Comparison of ENCODE assay signal across 1 cellular context in the genomic region with DNA sequence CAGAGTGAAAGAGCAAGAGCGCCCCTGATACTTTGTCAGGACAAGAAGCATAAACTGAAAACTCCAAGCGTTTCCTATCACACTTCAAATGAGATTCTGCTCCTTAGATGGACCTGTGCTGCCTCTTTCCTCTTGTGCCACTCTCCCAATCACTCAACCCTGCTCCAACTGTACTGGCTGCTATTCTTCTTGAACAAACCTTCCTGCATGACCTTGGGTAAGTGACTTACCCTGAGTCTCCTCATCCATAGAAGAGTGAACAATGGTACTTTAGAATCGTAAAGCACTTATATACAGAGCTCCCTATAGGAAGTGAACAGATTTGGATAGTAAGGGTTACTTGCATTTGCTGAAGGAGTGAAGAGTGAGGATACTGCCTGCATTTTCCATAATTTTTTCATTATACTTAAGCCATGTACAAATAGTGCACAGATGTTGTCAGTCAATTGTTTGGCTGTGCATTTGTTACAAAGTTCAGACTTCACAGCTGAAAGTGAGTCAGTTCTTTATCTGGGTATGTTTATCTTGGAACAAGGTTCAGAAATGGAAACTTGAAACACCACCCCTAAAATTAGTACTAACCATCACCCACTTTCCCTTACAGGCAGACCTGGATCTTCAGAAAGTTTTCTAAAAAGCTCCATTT.
TF ChIP-seq lines count a peak whose summit lies in the region.

No MANE protein-coding gene starts in this region.

TF ChIP-seq in HepG2, 621 proteins besides CTCF, POLR2A, EP300 and RAD21 (continued from another document and continues in another):
- TF ChIP-seq ZNF441 (CRISPR knock-in tag; IDR thresholded peaks at IDR 0.05; ENCODE audit: borderline replicate concordance): 0 out of 2 replicates have a peak, but pooled peaks have one; percentile 16
- no peak for TF ChIP-seq MZF1 (CRISPR knock-in tag; IDR thresholded peaks at IDR 0.05; ENCODE audit: borderline replicate concordance)
- no peak for TF ChIP-seq ZNF350 (CRISPR knock-in tag; IDR thresholded peaks at IDR 0.05; ENCODE audit: borderline replicate concordance, low read depth)
- TF ChIP-seq CENPBD1 (CRISPR knock-in tag; IDR thresholded peaks at IDR 0.05; ENCODE audit: borderline replicate concordance, low read depth): no peak
- TF ChIP-seq SP1 (IDR thresholded peaks at IDR 0.05): no peak
- no peak for TF ChIP-seq SP1 (CRISPR knock-in tag; IDR thresholded peaks at IDR 0.05)
- TF ChIP-seq ZSCAN30 (CRISPR knock-in tag; IDR thresholded peaks at IDR 0.05): no peak
- TF ChIP-seq PCBP1 (IDR thresholded peaks at IDR 0.05; ENCODE audit: borderline replicate concordance, low read depth, low read length): no peak
- 0 out of 2 replicates have a peak, but pooled peaks have one; percentile 61 for TF ChIP-seq ZNF614 (CRISPR knock-in tag; IDR thresholded peaks at IDR 0.05; ENCODE audit: borderline replicate concordance)
- TF ChIP-seq YEATS2 (CRISPR knock-in tag; IDR thresholded peaks at IDR 0.05; ENCODE audit: borderline replicate concordance): no peak
- TF ChIP-seq ZNF234 (CRISPR knock-in tag; conservative IDR thresholded peaks at IDR 0.05): no peak
- no peak for TF ChIP-seq ZNF616 (CRISPR knock-in tag; IDR thresholded peaks at IDR 0.05; ENCODE audit: low read depth)
- TF ChIP-seq EZH2 (conservative IDR thresholded peaks at IDR 0.05; ENCODE audit: low read depth, low read length): no peak
- TF ChIP-seq ZNF382 (CRISPR knock-in tag; IDR thresholded peaks at IDR 0.05; ENCODE audit: borderline replicate concordance): no peak
- peak; percentile 87 for TF ChIP-seq FOSL2 (CRISPR knock-in tag; IDR thresholded peaks at IDR 0.05)
- no peak for TF ChIP-seq ZNF850 (CRISPR knock-in tag; conservative IDR thresholded peaks at IDR 0.05)
- TF ChIP-seq TBL1XR1 (IDR thresholded peaks at IDR 0.05; ENCODE audit: borderline replicate concordance, low read length, partially characterized antibody): no peak
- no peak for TF ChIP-seq SPEN (CRISPR knock-in tag; IDR thresholded peaks at IDR 0.05; ENCODE audit: low read depth)
- TF ChIP-seq BHLHE40 (IDR thresholded peaks at IDR 0.05; ENCODE audit: low read length): no peak
- TF ChIP-seq MATR3 (CRISPR knock-in tag; IDR thresholded peaks at IDR 0.05): no peak
- no peak for TF ChIP-seq SMAD3 (CRISPR knock-in tag; IDR thresholded peaks at IDR 0.05)
- peak; percentile 86 for TF ChIP-seq HNF4G (IDR thresholded peaks at IDR 0.05; ENCODE audit: borderline replicate concordance, low read depth, low read length)
- no peak; the same call in 1 of the 2 replicates for TF ChIP-seq HNF4G (CRISPR knock-in tag; IDR thresholded peaks at IDR 0.05; ENCODE audit: borderline replicate concordance, low read depth)
- 0 out of 2 replicates have a peak, but pooled peaks have one; percentile 25 for TF ChIP-seq IRF2 (CRISPR knock-in tag; IDR thresholded peaks at IDR 0.05)
- no peak for TF ChIP-seq ZFX (CRISPR knock-in tag; IDR thresholded peaks at IDR 0.05; ENCODE audit: low read depth)
- TF ChIP-seq CHD4 (IDR thresholded peaks at IDR 0.05; ENCODE audit: borderline replicate concordance, low read length): peak; percentile 42; the same call in 1 of the 2 replicates
- peak; percentile 79; the same call in 1 of the 2 replicates for TF ChIP-seq FOSL1 (CRISPR knock-in tag; IDR thresholded peaks at IDR 0.05; ENCODE audit: borderline replicate concordance)
- TF ChIP-seq ZSCAN12 (CRISPR knock-in tag; IDR thresholded peaks at IDR 0.05): no peak
- TF ChIP-seq NFRKB (IDR thresholded peaks at IDR 0.05): no peak
- no peak for TF ChIP-seq ZNF749 (CRISPR knock-in tag; IDR thresholded peaks at IDR 0.05; ENCODE audit: borderline replicate concordance)
- TF ChIP-seq ZNF333 (CRISPR knock-in tag; IDR thresholded peaks at IDR 0.05; ENCODE audit: borderline replicate concordance): no peak
- no peak for TF ChIP-seq ZNF816 (CRISPR knock-in tag; IDR thresholded peaks at IDR 0.05; ENCODE audit: borderline replicate concordance)
- TF ChIP-seq ZFAT (CRISPR knock-in tag; conservative IDR thresholded peaks at IDR 0.05): no peak
- 0 out of 2 replicates have a peak, but pooled peaks have one; percentile 18 for TF ChIP-seq KMT2B (CRISPR knock-in tag; IDR thresholded peaks at IDR 0.05)
- TF ChIP-seq, protein P1, sequence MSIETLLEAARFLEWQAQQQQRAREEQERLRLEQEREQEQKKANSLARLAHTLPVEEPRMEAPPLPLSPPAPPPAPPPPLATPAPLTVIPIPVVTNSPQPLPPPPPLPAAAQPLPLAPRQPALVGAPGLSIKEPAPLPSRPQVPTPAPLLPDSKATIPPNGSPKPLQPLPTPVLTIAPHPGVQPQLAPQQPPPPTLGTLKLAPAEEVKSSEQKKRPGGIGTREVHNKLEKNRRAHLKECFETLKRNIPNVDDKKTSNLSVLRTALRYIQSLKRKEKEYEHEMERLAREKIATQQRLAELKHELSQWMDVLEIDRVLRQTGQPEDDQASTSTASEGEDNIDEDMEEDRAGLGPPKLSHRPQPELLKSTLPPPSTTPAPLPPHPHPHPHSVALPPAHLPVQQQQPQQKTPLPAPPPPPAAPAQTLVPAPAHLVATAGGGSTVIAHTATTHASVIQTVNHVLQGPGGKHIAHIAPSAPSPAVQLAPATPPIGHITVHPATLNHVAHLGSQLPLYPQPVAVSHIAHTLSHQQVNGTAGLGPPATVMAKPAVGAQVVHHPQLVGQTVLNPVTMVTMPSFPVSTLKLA (IDR thresholded peaks at IDR 0.05): no peak
- no peak for TF ChIP-seq NR2F1 (CRISPR knock-in tag; IDR thresholded peaks at IDR 0.05)
- TF ChIP-seq POGZ (CRISPR knock-in tag; IDR thresholded peaks at IDR 0.05): peak; percentile 63
- no peak for TF ChIP-seq ZNF432 (CRISPR knock-in tag; IDR thresholded peaks at IDR 0.05; ENCODE audit: borderline replicate concordance)
- no peak for TF ChIP-seq NR2C2 (CRISPR knock-in tag; IDR thresholded peaks at IDR 0.05; ENCODE audit: borderline replicate concordance)
- no peak for TF ChIP-seq ZNF180 (CRISPR knock-in tag; IDR thresholded peaks at IDR 0.05; ENCODE audit: borderline replicate concordance, low read depth)
- TF ChIP-seq ZNF251 (CRISPR knock-in tag; IDR thresholded peaks at IDR 0.05): no peak
- TF ChIP-seq ZMYM3 (CRISPR knock-in tag; IDR thresholded peaks at IDR 0.05): no peak
- 0 out of 2 replicates have a peak, but pooled peaks have one; percentile 46 for TF ChIP-seq ZNF317 (CRISPR knock-in tag; IDR thresholded peaks at IDR 0.05)
- no peak for TF ChIP-seq ZNF672 (CRISPR knock-in tag; IDR thresholded peaks at IDR 0.05)
- peak; percentile 9; the same call in 1 of the 2 replicates for TF ChIP-seq ZNF652 (CRISPR knock-in tag; IDR thresholded peaks at IDR 0.05; ENCODE audit: borderline replicate concordance, low read depth)
- no peak for TF ChIP-seq EEA1 (CRISPR knock-in tag; IDR thresholded peaks at IDR 0.05; ENCODE audit: borderline replicate concordance)
- TF ChIP-seq CENPT (CRISPR knock-in tag; IDR thresholded peaks at IDR 0.05; ENCODE audit: low read depth): no peak
- TF ChIP-seq SOX13 (IDR thresholded peaks at IDR 0.05): peak; percentile 85
- peak in 1 of 2 experiments; percentile 95; a peak in 2 of 4 replicates for TF ChIP-seq SOX13 (CRISPR knock-in tag; conservative IDR thresholded peaks at IDR 0.05 in 1 of 2, IDR thresholded peaks at IDR 0.05 in 1 of 2)
- no peak for TF ChIP-seq SMAD9 (CRISPR knock-in tag; IDR thresholded peaks at IDR 0.05)
- TF ChIP-seq POLR2AphosphoS5 (IDR thresholded peaks at IDR 0.05; ENCODE audit: low read depth, low read length): peak; percentile 38; the same call in 1 of the 2 replicates
- TF ChIP-seq, protein P2, sequence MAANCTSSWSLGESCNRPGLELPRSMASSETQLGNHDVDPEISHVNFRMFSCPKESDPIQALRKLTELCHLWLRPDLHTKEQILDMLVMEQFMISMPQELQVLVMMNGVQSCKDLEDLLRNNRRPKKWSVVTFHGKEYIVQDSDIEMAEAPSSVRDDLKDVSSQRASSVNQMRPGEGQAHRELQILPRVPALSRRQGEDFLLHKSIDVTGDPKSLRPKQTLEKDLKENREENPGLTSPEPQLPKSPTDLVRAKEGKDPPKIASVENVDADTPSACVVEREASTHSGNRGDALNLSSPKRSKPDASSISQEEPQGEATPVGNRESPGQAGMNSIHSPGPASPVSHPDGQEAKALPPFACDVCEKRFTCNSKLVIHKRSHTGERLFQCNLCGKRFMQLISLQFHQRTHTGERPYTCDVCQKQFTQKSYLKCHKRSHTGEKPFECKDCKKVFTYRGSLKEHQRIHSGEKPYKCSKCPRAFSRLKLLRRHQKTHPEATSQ (CRISPR knock-in tag; IDR thresholded peaks at IDR 0.05; ENCODE audit: borderline replicate concordance): no peak
- TF ChIP-seq DR1 (CRISPR knock-in tag; IDR thresholded peaks at IDR 0.05): no peak
- TF ChIP-seq ZNF709 (CRISPR knock-in tag; IDR thresholded peaks at IDR 0.05): no peak
- TF ChIP-seq, protein P3, sequence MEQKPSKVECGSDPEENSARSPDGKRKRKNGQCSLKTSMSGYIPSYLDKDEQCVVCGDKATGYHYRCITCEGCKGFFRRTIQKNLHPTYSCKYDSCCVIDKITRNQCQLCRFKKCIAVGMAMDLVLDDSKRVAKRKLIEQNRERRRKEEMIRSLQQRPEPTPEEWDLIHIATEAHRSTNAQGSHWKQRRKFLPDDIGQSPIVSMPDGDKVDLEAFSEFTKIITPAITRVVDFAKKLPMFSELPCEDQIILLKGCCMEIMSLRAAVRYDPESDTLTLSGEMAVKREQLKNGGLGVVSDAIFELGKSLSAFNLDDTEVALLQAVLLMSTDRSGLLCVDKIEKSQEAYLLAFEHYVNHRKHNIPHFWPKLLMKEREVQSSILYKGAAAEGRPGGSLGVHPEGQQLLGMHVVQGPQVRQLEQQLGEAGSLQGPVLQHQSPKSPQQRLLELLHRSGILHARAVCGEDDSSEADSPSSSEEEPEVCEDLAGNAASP (CRISPR knock-in tag; IDR thresholded peaks at IDR 0.05; ENCODE audit: borderline replicate concordance): 0 out of 2 replicates have a peak, but pooled peaks have one; percentile 19
- no peak for TF ChIP-seq ZNF772 (CRISPR knock-in tag; IDR thresholded peaks at IDR 0.05)
- TF ChIP-seq CEBPB (IDR thresholded peaks at IDR 0.05; ENCODE audit: borderline replicate concordance, low read depth, low read length): no peak
- no peak for TF ChIP-seq PHF20 (CRISPR knock-in tag; IDR thresholded peaks at IDR 0.05)
- peak; percentile 35; the same call in 1 of the 2 replicates for TF ChIP-seq MIXL1 (CRISPR knock-in tag; IDR thresholded peaks at IDR 0.05)
- no peak for TF ChIP-seq SETDB1 (CRISPR knock-in tag; IDR thresholded peaks at IDR 0.05; ENCODE audit: borderline replicate concordance)
- TF ChIP-seq ZNF674 (CRISPR knock-in tag; IDR thresholded peaks at IDR 0.05; ENCODE audit: low read depth): no peak
- TF ChIP-seq GFI1 (CRISPR knock-in tag; IDR thresholded peaks at IDR 0.05; ENCODE audit: borderline replicate concordance): peak; percentile 41; the same call in 1 of the 2 replicates
- TF ChIP-seq PAX8 (CRISPR knock-in tag; IDR thresholded peaks at IDR 0.05; ENCODE audit: borderline replicate concordance): no peak
- TF ChIP-seq ZNF343 (CRISPR knock-in tag; IDR thresholded peaks at IDR 0.05): no peak
- TF ChIP-seq TIGD3 (CRISPR knock-in tag; IDR thresholded peaks at IDR 0.05; ENCODE audit: borderline replicate concordance): no peak
- TF ChIP-seq ZBTB3 (CRISPR knock-in tag; IDR thresholded peaks at IDR 0.05; ENCODE audit: borderline replicate concordance, low read depth): no peak
- TF ChIP-seq ZNF12 (CRISPR knock-in tag; IDR thresholded peaks at IDR 0.05): no peak
- TF ChIP-seq HOXA7 (CRISPR knock-in tag; IDR thresholded peaks at IDR 0.05): no peak
- TF ChIP-seq HDAC1 (CRISPR knock-in tag; IDR thresholded peaks at IDR 0.05): no peak
- no peak for TF ChIP-seq KLF13 (CRISPR knock-in tag; IDR thresholded peaks at IDR 0.05)
- TF ChIP-seq ZNF562 (CRISPR knock-in tag; IDR thresholded peaks at IDR 0.05; ENCODE audit: borderline replicate concordance): no peak
- 0 out of 2 replicates have a peak, but pooled peaks have one; percentile 36 for TF ChIP-seq TARDBP (CRISPR knock-in tag; IDR thresholded peaks at IDR 0.05)
- TF ChIP-seq, protein P4, sequence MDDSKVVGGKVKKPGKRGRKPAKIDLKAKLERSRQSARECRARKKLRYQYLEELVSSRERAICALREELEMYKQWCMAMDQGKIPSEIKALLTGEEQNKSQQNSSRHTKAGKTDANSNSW (CRISPR knock-in tag; IDR thresholded peaks at IDR 0.05; ENCODE audit: borderline replicate concordance): no peak
- TF ChIP-seq BCL6 (CRISPR knock-in tag; IDR thresholded peaks at IDR 0.05): peak; percentile 40; the same call in 1 of the 2 replicates
- TF ChIP-seq MYNN (CRISPR knock-in tag; IDR thresholded peaks at IDR 0.05; ENCODE audit: low read depth): no peak
- no peak for TF ChIP-seq HDAC6 (IDR thresholded peaks at IDR 0.05; ENCODE audit: low read depth, low read length)
- TF ChIP-seq, protein P5, sequence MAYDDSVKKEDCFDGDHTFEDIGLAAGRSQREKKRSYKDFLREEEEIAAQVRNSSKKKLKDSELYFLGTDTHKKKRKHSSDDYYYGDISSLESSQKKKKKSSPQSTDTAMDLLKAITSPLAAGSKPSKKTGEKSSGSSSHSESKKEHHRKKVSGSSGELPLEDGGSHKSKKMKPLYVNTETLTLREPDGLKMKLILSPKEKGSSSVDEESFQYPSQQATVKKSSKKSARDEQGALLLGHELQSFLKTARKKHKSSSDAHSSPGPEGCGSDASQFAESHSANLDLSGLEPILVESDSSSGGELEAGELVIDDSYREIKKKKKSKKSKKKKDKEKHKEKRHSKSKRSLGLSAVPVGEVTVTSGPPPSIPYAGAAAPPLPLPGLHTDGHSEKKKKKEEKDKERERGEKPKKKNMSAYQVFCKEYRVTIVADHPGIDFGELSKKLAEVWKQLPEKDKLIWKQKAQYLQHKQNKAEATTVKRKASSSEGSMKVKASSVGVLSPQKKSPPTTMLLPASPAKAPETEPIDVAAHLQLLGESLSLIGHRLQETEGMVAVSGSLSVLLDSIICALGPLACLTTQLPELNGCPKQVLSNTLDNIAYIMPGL (CRISPR knock-in tag; IDR thresholded peaks at IDR 0.05; ENCODE audit: borderline replicate concordance in 1 of 2, low read depth in 1 of 2): no peak
- no peak for TF ChIP-seq ZFP36L2 (CRISPR knock-in tag; IDR thresholded peaks at IDR 0.05)
- TF ChIP-seq RFXAP (CRISPR knock-in tag; IDR thresholded peaks at IDR 0.05; ENCODE audit: borderline replicate concordance): no peak
- peak; percentile 78 for TF ChIP-seq MBD4 (IDR thresholded peaks at IDR 0.05; ENCODE audit: borderline replicate concordance, low read length)
- TF ChIP-seq ZNF792 (CRISPR knock-in tag; IDR thresholded peaks at IDR 0.05): 0 out of 2 replicates have a peak, but pooled peaks have one; percentile 42
